Comparison of ENCODE assay signal across 23 cellular contexts in the genomic region with DNA sequence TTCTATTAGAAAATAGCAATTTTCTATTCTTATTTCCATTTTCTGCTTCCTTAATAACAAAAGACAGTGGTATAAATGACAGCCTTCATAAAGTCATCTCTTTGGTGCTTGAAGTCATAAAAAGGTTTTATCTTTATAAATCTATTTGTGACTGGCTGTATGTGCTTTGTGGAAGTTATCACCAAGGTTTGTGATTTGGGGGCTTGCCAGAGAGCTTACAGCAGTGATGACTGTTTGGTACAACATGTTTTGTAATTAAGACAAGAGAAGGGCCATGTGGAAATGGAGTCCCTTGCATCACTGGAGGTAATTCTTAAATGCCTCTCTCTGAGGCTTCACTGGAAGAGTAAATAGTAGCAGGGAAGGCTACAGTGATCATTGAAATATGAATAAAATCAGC.
"Had no signal": no experiment of that assay in that cellular context is flagged by ENCODE, and none has a peak within 500 bp of the region (broad histone marks: within the 10 kb centered on the region; RNA-seq: fewer than 3 reads in every experiment).

No MANE protein-coding gene starts in this region.

- ATAC-seq: activated CD4-positive, alpha-beta T cell treated with anti-CD3 and anti-CD28 coated beads for 36 hours; activated CD8-positive, alpha-beta memory T cell treated with anti-CD3 and anti-CD28 coated beads, Interleukin-2, amount 10 ng/mL, durations not matched to agents 7 days and 5 days; activated T-helper 17 cell treated with anti-CD3 and anti-CD28 coated beads, Interleukin-2, amount 50 U/mL, for 72 hours; body of pancreas; heart right ventricle; mucosa of descending colon; WTC11 had no signal

- H3K4me3 Mint-ChIP-seq: activated CD4-positive, alpha-beta memory T cell treated with anti-CD3 and anti-CD28 coated beads, Interleukin-2, amount 10 ng/mL, durations not matched to agents 7 days and 5 days; activated CD4-positive, alpha-beta T cell treated with anti-CD3 and anti-CD28 coated beads for 36 hours; activated CD8-positive, alpha-beta memory T cell treated with anti-CD3 and anti-CD28 coated beads, Interleukin-2, amount 10 ng/mL, durations not matched to agents 7 days and 5 days; activated naive CD8-positive, alpha-beta T cell treated with anti-CD3 and anti-CD28 coated beads, Interleukin-2, amount 10 ng/mL, durations not matched to agents 7 days and 5 days; activated T-helper 17 cell treated with anti-CD3 and anti-CD28 coated beads, Interleukin-2, amount 50 U/mL, for 72 hours; naive B cell; neural progenitor cell; stimulated activated naive CD8-positive, alpha-beta T cell treated with anti-CD3 and anti-CD28 coated beads, Interleukin-15, Interleukin-2, amounts not matched to agents 100 ng/mL and 50 ng/mL, for 24 hours; T-helper 2 cell treated with Interferon-gamma antibody and Interleukin-4, amounts not matched to agents 5 μg/mL and 100 μg/mL, for 36 hours; type B pancreatic cell; WTC11 had no signal

- H3K9me3 ChIP-seq: body of pancreas, colonic mucosa, heart right ventricle, mucosa of descending colon, right atrium auricular region, suprapubic skin had no signal

- H3K36me3 ChIP-seq: colonic mucosa, esophagus muscularis mucosa, heart right ventricle, neural progenitor cell, right atrium auricular region, suprapubic skin had no signal

- H3K36me3 Mint-ChIP-seq: type B pancreatic cell, WTC11 had no signal

- H3K4me3 ChIP-seq: body of pancreas, colonic mucosa, esophagus muscularis mucosa, heart right ventricle, mucosa of descending colon, neural progenitor cell, right atrium auricular region, suprapubic skin had no signal

- H3K4me1 ChIP-seq: colonic mucosa, neural progenitor cell had no signal

- H3K27ac ChIP-seq: body of pancreas, colonic mucosa, esophagus muscularis mucosa, heart right ventricle, neural progenitor cell, right atrium auricular region, suprapubic skin had no signal

- H3K9me3 Mint-ChIP-seq: activated CD4-positive, alpha-beta memory T cell treated with anti-CD3 and anti-CD28 coated beads, Interleukin-2, amount 10 ng/mL, durations not matched to agents 7 days and 5 days; activated T-helper 17 cell treated with anti-CD3 and anti-CD28 coated beads, Interleukin-2, amount 50 U/mL, for 72 hours; T-helper 2 cell treated with Interferon-gamma antibody and Interleukin-4, amounts not matched to agents 5 μg/mL and 100 μg/mL, for 36 hours; type B pancreatic cell; WTC11 had no signal

- H3K4me1 Mint-ChIP-seq: activated T-helper 17 cell treated with anti-CD3 and anti-CD28 coated beads, Interleukin-2, amount 50 U/mL, for 72 hours had no signal

- DNase-seq: activated CD4-positive, alpha-beta memory T cell treated with anti-CD3 and anti-CD28 coated beads, Interleukin-2, amount 10 ng/mL, durations not matched to agents 7 days and 5 days; activated CD4-positive, alpha-beta T cell treated with anti-CD3 and anti-CD28 coated beads for 36 hours; activated CD8-positive, alpha-beta memory T cell treated with anti-CD3 and anti-CD28 coated beads, Interleukin-2, amount 10 ng/mL, durations not matched to agents 7 days and 5 days; activated naive CD4-positive, alpha-beta T cell; activated naive CD8-positive, alpha-beta T cell treated with anti-CD3 and anti-CD28 coated beads, Interleukin-2, amount 10 ng/mL, durations not matched to agents 7 days and 5 days; activated T-cell treated with anti-CD3 and anti-CD28 coated beads, Interleukin-2, amount 50 U/mL, for 1 hour; amygdala; body of pancreas; colonic mucosa; heart right ventricle; mesenchymal stem cell; mucosa of descending colon; naive B cell had no signal

- H3K27ac Mint-ChIP-seq: activated CD4-positive, alpha-beta memory T cell treated with anti-CD3 and anti-CD28 coated beads, Interleukin-2, amount 10 ng/mL, durations not matched to agents 7 days and 5 days; activated CD4-positive, alpha-beta T cell treated with anti-CD3 and anti-CD28 coated beads for 36 hours; activated CD8-positive, alpha-beta memory T cell treated with anti-CD3 and anti-CD28 coated beads, Interleukin-2, amount 10 ng/mL, durations not matched to agents 7 days and 5 days; activated naive CD8-positive, alpha-beta T cell treated with anti-CD3 and anti-CD28 coated beads, Interleukin-2, amount 10 ng/mL, durations not matched to agents 7 days and 5 days; activated T-helper 17 cell treated with anti-CD3 and anti-CD28 coated beads, Interleukin-2, amount 50 U/mL, for 72 hours; naive B cell; neural progenitor cell; progenitor cell of endocrine pancreas; stimulated activated naive CD8-positive, alpha-beta T cell treated with anti-CD3 and anti-CD28 coated beads, Interleukin-15, Interleukin-2, amounts not matched to agents 100 ng/mL and 50 ng/mL, for 24 hours; T-helper 2 cell treated with Interferon-gamma antibody and Interleukin-4, amounts not matched to agents 5 μg/mL and 100 μg/mL, for 36 hours; type B pancreatic cell; WTC11 had no signal
